ENCODE assay signal across 12 cellular contexts in the genomic region with DNA sequence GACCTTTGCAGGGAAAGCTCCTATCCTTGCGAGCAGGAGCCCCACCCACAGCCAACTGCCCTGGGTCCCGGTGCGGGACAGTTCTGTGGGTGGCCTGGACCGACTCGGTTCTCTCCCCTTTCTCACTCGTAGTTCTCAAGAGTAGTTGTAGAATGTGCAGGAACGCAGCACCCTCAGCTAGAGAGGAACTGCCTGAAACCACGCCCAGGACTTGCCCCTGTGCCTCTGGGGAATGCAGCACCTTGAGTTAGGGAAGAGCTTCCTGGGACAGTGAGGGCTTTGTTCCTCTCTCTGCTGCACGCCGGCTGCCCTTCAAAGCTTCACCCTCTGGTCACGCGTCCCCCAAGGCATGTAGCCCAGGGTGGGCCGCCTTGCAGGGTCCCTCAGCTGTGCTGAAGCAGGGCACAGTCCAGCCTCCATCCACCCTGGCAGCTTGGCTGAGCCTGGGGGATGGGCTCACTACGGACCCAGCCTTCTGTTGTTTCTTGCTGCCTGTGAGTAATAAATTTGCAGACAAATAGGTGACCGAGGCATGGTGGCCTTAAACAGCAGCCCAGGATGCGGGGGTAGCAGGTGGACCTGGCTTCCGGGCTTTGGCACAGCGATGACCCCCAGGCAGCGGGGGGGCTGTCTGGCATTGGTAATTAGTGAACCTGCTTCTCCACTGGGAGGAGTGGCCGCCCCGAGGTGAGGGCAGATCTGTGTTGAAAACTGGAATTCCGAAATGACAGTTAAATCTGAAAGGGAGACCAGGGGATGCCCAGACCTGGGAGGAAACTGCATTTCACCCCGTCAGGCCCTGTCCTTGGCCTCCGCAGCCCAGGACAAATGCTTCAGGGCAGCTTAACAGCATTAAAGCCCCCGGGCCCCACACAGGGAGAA.
A peak's percentile ranks its signal among the peaks of the same experiment; 100 is the strongest.
DNase-seq lines count a peak whose midpoint lies in the region; ATAC-seq, FAIRE-seq and TF ChIP-seq lines count a peak whose summit lies in the region.
"Had no signal": no experiment of that assay in that cellular context is flagged by ENCODE, and none has a peak within 500 bp of the region (broad histone marks: within the 10 kb centered on the region; RNA-seq: fewer than 3 reads in every experiment).

No MANE protein-coding gene starts in this region.

- TF ChIP-seq RAD21 in K562 (CRISPR knock-in tag; conservative IDR thresholded peaks at IDR 0.05 in 1 of 2, IDR thresholded peaks at IDR 0.05 in 1 of 2), result no peak

- 30% methylated on average over 19 of the region's 25 CpGs for WGBS in K562 (ENCODE audit: insufficient coverage, low coverage, missing lambda C conversion rate)

- no peaks in the 10 kb centered on the region for H3K9me1 ChIP-seq in K562 (ENCODE audit: control insufficient read depth, insufficient read depth, low read length)

- H3K4me1 ChIP-seq in K562 (replicated peaks in 1 of 2; ENCODE audit: control insufficient read depth in 2 of 2, insufficient read depth in 2 of 2, low read length in 2 of 2), result peaks cover 18 to 48% of the 10 kb centered on the region in 2 experiments

- no peak overlapping the region for H3K27ac ChIP-seq in K562 (ENCODE audit: extremely low read depth, low read depth, low read length)

- TF ChIP-seq POLR2A in K562 (conservative IDR thresholded peaks at IDR 0.05), result no peak

- peak; percentile 30 for ATAC-seq in GM18870 (IDR thresholded peaks at IDR 0.05; ENCODE audit: unreplicated experiment)
- ATAC-seq in HG03342 (IDR thresholded peaks at IDR 0.05; ENCODE audit: unreplicated experiment), result peak; percentile 44
- peak; percentile 63 for ATAC-seq in K562
- no peak for ATAC-seq in HG03280 (IDR thresholded peaks at IDR 0.05; ENCODE audit: unreplicated experiment)
- no peak for ATAC-seq in left lobe of liver

- H3K9me3 ChIP-seq in K562 (replicated peaks; ENCODE audit: control insufficient read depth, insufficient read depth, low read depth, low read length), result no peaks in the 10 kb centered on the region; the same call in 1 of the 2 replicates

- no TSS peak for BruUV-seq in K562 (replicated peaks; lab: Mats Ljungman, UMichigan)

- in situ Hi-C loops in K562 (cut with MboI), result no loop called here

- FAIRE-seq in K562 (lab: Jason Lieb, UNC), result peak; percentile 67

- H4K20me1 ChIP-seq in K562 (replicated peaks; ENCODE audit: control insufficient read depth, insufficient read depth, low read length), result no peaks in the 10 kb centered on the region; the same call in 1 of the 2 replicates

- H3K79me2 ChIP-seq in K562 (ENCODE audit: control insufficient read depth, insufficient read depth, low read length), result no peaks in the 10 kb centered on the region

- DNase-seq in K562 (ENCODE audit: extremely low read depth in 1 of 4, low spot score in 3 of 4) (peak in 3 of 4 experiments; percentile 14 to 40 (median 30)), posterior vena cava (ENCODE audit: low spot score) (peak; percentile 67), NAMALWA (ENCODE audit: low spot score) (no peak), left lobe of liver (ENCODE audit: low spot score) (no peak), NCI-H2107 (lab: John Stamatoyannopoulos, UW) (no peak)
- DNase-seq: central memory CD4-positive, alpha-beta T cell; NCI-H524 treated with DMSO at 0.1 percent for 48 hours; T-helper 9 cell had no signal

- no peak overlapping the region for H3K4me3 ChIP-seq in K562
- H3K4me3 ChIP-seq: smooth muscle cell had no signal

- no peak for TF ChIP-seq CTCF in K562 (IDR thresholded peaks at IDR 0.05 in 2 of 3, conservative IDR thresholded peaks at IDR 0.05 in 1 of 3; ENCODE audit: insufficient read depth in 2 of 3, low read depth in 1 of 3, low read length in 3 of 3)

- H3K27me3 ChIP-seq in K562 (ENCODE audit: control insufficient read depth in 2 of 2, insufficient read depth in 2 of 2, low read length in 2 of 2), result no peaks in the 10 kb centered on the region; a peak in 1 of 5 replicates

- no peak for TF ChIP-seq EP300 in K562 (IDR thresholded peaks at IDR 0.05; ENCODE audit: low read length)

- POLR2A ChIA-PET in K562 (lab: Yijun Ruan, JAX), result interaction anchor here (0.5 to 2.0 kb wide), 2 partner anchors 11 to 260 kb away, joined by 3 to 10 read pairs; no protein-coding TSS in a partner anchor

- peak overlapping the region; percentile 3 to 78; a peak in 2 of 4 replicates for H3K9ac ChIP-seq in K562 (ENCODE audit: insufficient read depth in 1 of 2, low read depth in 2 of 2, low read length in 2 of 2)

- peak overlapping the region; percentile 44; the same call in 1 of the 2 replicates for H3K4me2 ChIP-seq in K562 (ENCODE audit: insufficient read depth, low read length)
- H3K4me2 ChIP-seq: smooth muscle cell had no signal

- no peaks in the 10 kb centered on the region for H3K36me3 ChIP-seq in K562 (ENCODE audit: control insufficient read depth, insufficient read depth, low read length)

- peak overlapping the region; percentile 84 for H2AFZ ChIP-seq in K562 (ENCODE audit: low read depth, low read length)

- CTCF ChIA-PET in K562 (lab: Yijun Ruan, JAX; ENCODE audit: low intra/inter-chr PET ratio), result no interaction called here

- intact Hi-C loops in K562 (cut with micrococcal nuclease) (no loop called here), posterior vena cava (cut with DNase I) (no loop called here)

TF ChIP-seq in K562, 482 proteins besides CTCF, POLR2A, EP300 and RAD21 (continues in another document):
- TF ChIP-seq, protein P1, sequence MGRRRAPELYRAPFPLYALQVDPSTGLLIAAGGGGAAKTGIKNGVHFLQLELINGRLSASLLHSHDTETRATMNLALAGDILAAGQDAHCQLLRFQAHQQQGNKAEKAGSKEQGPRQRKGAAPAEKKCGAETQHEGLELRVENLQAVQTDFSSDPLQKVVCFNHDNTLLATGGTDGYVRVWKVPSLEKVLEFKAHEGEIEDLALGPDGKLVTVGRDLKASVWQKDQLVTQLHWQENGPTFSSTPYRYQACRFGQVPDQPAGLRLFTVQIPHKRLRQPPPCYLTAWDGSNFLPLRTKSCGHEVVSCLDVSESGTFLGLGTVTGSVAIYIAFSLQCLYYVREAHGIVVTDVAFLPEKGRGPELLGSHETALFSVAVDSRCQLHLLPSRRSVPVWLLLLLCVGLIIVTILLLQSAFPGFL (CRISPR knock-in tag; IDR thresholded peaks at IDR 0.05), result 0 out of 2 replicates have a peak, but pooled peaks have one; percentile 11
- TF ChIP-seq, protein P2, sequence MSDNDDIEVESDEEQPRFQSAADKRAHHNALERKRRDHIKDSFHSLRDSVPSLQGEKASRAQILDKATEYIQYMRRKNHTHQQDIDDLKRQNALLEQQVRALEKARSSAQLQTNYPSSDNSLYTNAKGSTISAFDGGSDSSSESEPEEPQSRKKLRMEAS (CRISPR knock-in tag; IDR thresholded peaks at IDR 0.05), result no peak
- TF ChIP-seq, protein P3, sequence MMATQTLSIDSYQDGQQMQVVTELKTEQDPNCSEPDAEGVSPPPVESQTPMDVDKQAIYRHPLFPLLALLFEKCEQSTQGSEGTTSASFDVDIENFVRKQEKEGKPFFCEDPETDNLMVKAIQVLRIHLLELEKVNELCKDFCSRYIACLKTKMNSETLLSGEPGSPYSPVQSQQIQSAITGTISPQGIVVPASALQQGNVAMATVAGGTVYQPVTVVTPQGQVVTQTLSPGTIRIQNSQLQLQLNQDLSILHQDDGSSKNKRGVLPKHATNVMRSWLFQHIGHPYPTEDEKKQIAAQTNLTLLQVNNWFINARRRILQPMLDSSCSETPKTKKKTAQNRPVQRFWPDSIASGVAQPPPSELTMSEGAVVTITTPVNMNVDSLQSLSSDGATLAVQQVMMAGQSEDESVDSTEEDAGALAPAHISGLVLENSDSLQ (IDR thresholded peaks at IDR 0.05), result no peak
- TF ChIP-seq SPI1 (IDR thresholded peaks at IDR 0.05; ENCODE audit: borderline replicate concordance, low read depth, low read length) (peak; percentile 84; the same call in 1 of the 2 replicates), ZNF239 (CRISPR knock-in tag; IDR thresholded peaks at IDR 0.05) (no peak), FOXM1 (IDR thresholded peaks at IDR 0.05; ENCODE audit: low read depth) (no peak), FOXM1 (CRISPR knock-in tag; IDR thresholded peaks at IDR 0.05; ENCODE audit: low read depth) (no peak), L3MBTL2 (IDR thresholded peaks at IDR 0.05) (0 out of 2 replicates have a peak, but pooled peaks have one; percentile 25), CTBP1 (IDR thresholded peaks at IDR 0.05; ENCODE audit: borderline replicate concordance) (peak; percentile 55; the same call in 1 of the 2 replicates), KDM4B (IDR thresholded peaks at IDR 0.05; ENCODE audit: borderline replicate concordance in 2 of 2, low read depth in 1 of 2) (peak in 1 of 2 experiments; percentile 55; a peak in 1 of 4 replicates), HNRNPL (IDR thresholded peaks at IDR 0.05; ENCODE audit: low read depth, low read length) (no peak), NR4A1 (CRISPR knock-in tag; IDR thresholded peaks at IDR 0.05) (no peak), NR4A1 (tag; IDR thresholded peaks at IDR 0.05) (no peak), PRPF4 (IDR thresholded peaks at IDR 0.05; ENCODE audit: insufficient read depth, low read depth, low read length, poor library complexity, severe bottlenecking) (no peak)
- TF ChIP-seq, protein P4, sequence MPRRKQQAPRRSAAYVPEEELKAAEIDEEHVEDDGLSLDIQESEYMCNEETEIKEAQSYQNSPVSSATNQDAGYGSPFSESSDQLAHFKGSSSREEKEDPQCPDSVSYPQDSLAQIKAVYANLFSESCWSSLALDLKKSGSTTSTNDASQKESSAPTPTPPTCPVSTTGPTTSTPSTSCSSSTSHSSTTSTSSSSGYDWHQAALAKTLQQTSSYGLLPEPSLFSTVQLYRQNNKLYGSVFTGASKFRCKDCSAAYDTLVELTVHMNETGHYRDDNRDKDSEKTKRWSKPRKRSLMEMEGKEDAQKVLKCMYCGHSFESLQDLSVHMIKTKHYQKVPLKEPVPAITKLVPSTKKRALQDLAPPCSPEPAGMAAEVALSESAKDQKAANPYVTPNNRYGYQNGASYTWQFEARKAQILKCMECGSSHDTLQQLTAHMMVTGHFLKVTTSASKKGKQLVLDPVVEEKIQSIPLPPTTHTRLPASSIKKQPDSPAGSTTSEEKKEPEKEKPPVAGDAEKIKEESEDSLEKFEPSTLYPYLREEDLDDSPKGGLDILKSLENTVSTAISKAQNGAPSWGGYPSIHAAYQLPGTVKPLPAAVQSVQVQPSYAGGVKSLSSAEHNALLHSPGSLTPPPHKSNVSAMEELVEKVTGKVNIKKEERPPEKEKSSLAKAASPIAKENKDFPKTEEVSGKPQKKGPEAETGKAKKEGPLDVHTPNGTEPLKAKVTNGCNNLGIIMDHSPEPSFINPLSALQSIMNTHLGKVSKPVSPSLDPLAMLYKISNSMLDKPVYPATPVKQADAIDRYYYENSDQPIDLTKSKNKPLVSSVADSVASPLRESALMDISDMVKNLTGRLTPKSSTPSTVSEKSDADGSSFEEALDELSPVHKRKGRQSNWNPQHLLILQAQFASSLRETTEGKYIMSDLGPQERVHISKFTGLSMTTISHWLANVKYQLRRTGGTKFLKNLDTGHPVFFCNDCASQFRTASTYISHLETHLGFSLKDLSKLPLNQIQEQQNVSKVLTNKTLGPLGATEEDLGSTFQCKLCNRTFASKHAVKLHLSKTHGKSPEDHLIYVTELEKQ (CRISPR knock-in tag; IDR thresholded peaks at IDR 0.05), result no peak

Comparison
In these comparisons a context has a peak if more than half of its experiments do, and no peak if none do; other contexts are left out.
1. ATAC-seq: peak in GM18870 (single experiment), HG03342 (single experiment) and K562 (single experiment); none in HG03280 (single experiment) and left lobe of liver (single experiment).
2. DNase-seq: peak in K562 (3 of 4) and posterior vena cava (single experiment); none in NAMALWA (single experiment), left lobe of liver (single experiment) and NCI-H2107 (single experiment).